Comparison of ENCODE assay signal across 8 cellular contexts in genomic region chr12:1939745-1940607, GRCh38. TPM values are rescaled to one million over a fixed set of nuclear protein-coding genes. Genes with fewer than 3 reads are reported as not detected.
DNase-seq lines count a peak whose midpoint lies in the region; ATAC-seq and TF ChIP-seq lines count a peak whose summit lies in the region.

No MANE protein-coding gene starts in this region.

- no peaks in the 10 kb centered on the region for H3K9me3 ChIP-seq in CD4-positive, CD25-positive, alpha-beta regulatory T cell (ENCODE audit: control insufficient read depth in 2 of 2, low read length in 2 of 2)

- no peak overlapping the region for H3K4me3 Mint-ChIP-seq in CD4-positive, CD25-positive, alpha-beta regulatory T cell
- H3K4me3 Mint-ChIP-seq in chondrocyte (ENCODE audit: unreplicated experiment): no peak overlapping the region

- H3K36me3 ChIP-seq in CD4-positive, CD25-positive, alpha-beta regulatory T cell (ENCODE audit: control insufficient read depth, insufficient read depth, low read length): peaks cover 20% of the 10 kb centered on the region

- H3K4me1 Mint-ChIP-seq in CD4-positive, CD25-positive, alpha-beta regulatory T cell: peaks cover 4 to 28% (median 15%) of the 10 kb centered on the region in 4 donors
- peaks cover 41% of the 10 kb centered on the region for H3K4me1 Mint-ChIP-seq in chondrocyte (ENCODE audit: low read depth)

- peaks cover 56% of the 10 kb centered on the region for H3K36me3 Mint-ChIP-seq in CD4-positive, CD25-positive, alpha-beta regulatory T cell
- H3K36me3 Mint-ChIP-seq in chondrocyte (ENCODE audit: low read depth): peaks cover 25% of the 10 kb centered on the region

- H3K27ac ChIP-seq in CD4-positive, CD25-positive, alpha-beta regulatory T cell (ENCODE audit: insufficient read depth, low read length, poor library complexity, severe bottlenecking): no peak overlapping the region

- peak; percentile 99 for TF ChIP-seq CTCF in chondrocyte (IDR thresholded peaks at IDR 0.05)

- ATAC-seq in CD4-positive, CD25-positive, alpha-beta regulatory T cell (ENCODE audit: low read depth in 2 of 2): peak; percentile 95 to 98
- peak; percentile 56 for ATAC-seq in left colon

- no peak overlapping the region for H3K4me3 ChIP-seq in CD4-positive, CD25-positive, alpha-beta regulatory T cell (ENCODE audit: low read depth, low read length)

- peak; percentile 79 to 88 (median 84) for DNase-seq in CD4-positive, CD25-positive, alpha-beta regulatory T cell
- peak; percentile 81 for DNase-seq in H4 (ENCODE audit: low spot score)
- DNase-seq in NCI-H226: peak; percentile 52
- DNase-seq in activated CD4-positive, alpha-beta T cell treated with anti-CD3 and anti-CD28 coated beads for 4 hours: peak; percentile 83 to 95
- no peak for DNase-seq in chondrocyte (ENCODE audit: low spot score)
- DNase-seq in left colon: peak; percentile 83 to 92
- peak; percentile 90 to 92 for DNase-seq in stimulated activated CD4-positive, alpha-beta T cell treated with anti-CD3 and anti-CD28 coated beads, Interleukin-1b, Interleukin-23, amount 100 ng/mL, for 4 hours (ENCODE audit: low read depth in 2 of 2)
- no peak for DNase-seq in SHP77 treated with DMSO at 0.1 percent for 48 hours (lab: John Stamatoyannopoulos, UW)

- H3K4me1 ChIP-seq in CD4-positive, CD25-positive, alpha-beta regulatory T cell (ENCODE audit: control insufficient read depth, insufficient read depth, low read length, poor library complexity, severe bottlenecking): peaks cover 4% of the 10 kb centered on the region

- no peaks in the 10 kb centered on the region for H3K27me3 Mint-ChIP-seq in CD4-positive, CD25-positive, alpha-beta regulatory T cell
- no peaks in the 10 kb centered on the region for H3K27me3 Mint-ChIP-seq in chondrocyte (ENCODE audit: low read depth)

- intact Hi-C loops in left colon (cut with DNase I, micrococcal nuclease): loop anchor here (5.0 to 10.0 kb wide), 3 partner anchors 92 to 285 kb away; no protein-coding TSS in a partner anchor

- peak overlapping the region in 2 of 3 donors; percentile 71 to 80 for H3K27ac Mint-ChIP-seq in CD4-positive, CD25-positive, alpha-beta regulatory T cell
- no peak overlapping the region for H3K27ac Mint-ChIP-seq in chondrocyte (ENCODE audit: unreplicated experiment)

- H3K27me3 ChIP-seq in CD4-positive, CD25-positive, alpha-beta regulatory T cell (ENCODE audit: control insufficient read depth, insufficient read depth, low read length): no peaks in the 10 kb centered on the region

- H3K9me3 Mint-ChIP-seq in CD4-positive, CD25-positive, alpha-beta regulatory T cell: no peaks in the 10 kb centered on the region
- peaks cover 5% of the 10 kb centered on the region for H3K9me3 Mint-ChIP-seq in chondrocyte (ENCODE audit: low read depth)

RNA-seq across cellular contexts. Expression of gene CACNA2D4, which starts 21.5 kb away (rescaled TPM):
- total RNA-seq in CD4-positive, CD25-positive, alpha-beta regulatory T cell: 7.1 TPM
- polyA plus RNA-seq in CD4-positive, CD25-positive, alpha-beta regulatory T cell: 10 to 100 TPM in 1 of 4 donors, 1 to 10 TPM in 3; 2.9 to 10.4 (median 5.6) TPM
- total RNA-seq in H4 (2014; rRNA removed; shearing (Covaris generic)): not detected in 2 replicates
- total RNA-seq in chondrocyte (0.30 to 0.92 TPM in 2 of 3 replicates, not detected in the other), left colon (1 to 10 TPM; 5.1 to 5.9 TPM)

Comparison
In these comparisons a context has a peak if more than half of its experiments do, and no peak if none do; other contexts are left out.
1. DNase-seq: peak in CD4-positive, CD25-positive, alpha-beta regulatory T cell (3 of 3), H4 (single experiment), NCI-H226 (single experiment), activated CD4-positive, alpha-beta T cell treated with anti-CD3 and anti-CD28 coated beads for 4 hours (2 of 2), left colon (2 of 2) and stimulated activated CD4-positive, alpha-beta T cell treated with anti-CD3 and anti-CD28 coated beads, Interleukin-1b, Interleukin-23, amount 100 ng/mL, for 4 hours (2 of 2); none in chondrocyte (single experiment) and SHP77 treated with DMSO at 0.1 percent for 48 hours (single experiment).